ENCODE assay signal across 9 cellular contexts in the genomic region with DNA sequence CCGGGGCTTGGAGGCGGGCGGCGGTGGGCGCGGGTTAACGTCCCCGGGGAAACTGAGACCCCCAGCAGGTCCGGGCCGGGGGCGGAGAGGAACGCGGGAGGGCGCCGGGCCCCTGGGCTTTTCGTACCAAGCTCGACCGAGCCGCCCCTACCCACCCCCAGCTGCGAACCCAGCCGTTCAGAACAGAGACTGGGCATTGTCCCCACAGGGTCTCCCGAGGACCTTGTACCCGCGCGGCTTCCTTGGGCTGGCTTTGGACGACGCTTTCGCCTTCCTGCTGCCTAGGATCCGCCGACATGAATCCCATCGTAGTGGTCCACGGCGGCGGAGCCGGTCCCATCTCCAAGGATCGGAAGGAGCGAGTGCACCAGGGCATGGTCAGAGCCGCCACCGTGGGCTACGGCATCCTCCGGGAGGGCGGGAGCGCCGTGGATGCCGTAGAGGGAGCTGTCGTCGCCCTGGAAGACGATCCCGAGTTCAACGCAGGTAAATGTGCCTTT. TPM values are rescaled to one million over a fixed set of nuclear protein-coding genes. Genes with fewer than 3 reads are reported as not detected.
A peak's percentile ranks its signal among the peaks of the same experiment; 100 is the strongest.
DNase-seq lines count a peak whose midpoint lies in the region; ATAC-seq and TF ChIP-seq lines count a peak whose summit lies in the region.
"Had no signal": no experiment of that assay in that cellular context is flagged by ENCODE, and none has a peak within 500 bp of the region (broad histone marks: within the 10 kb centered on the region; RNA-seq: fewer than 3 reads in every experiment).

No MANE protein-coding gene starts in this region.

- TF ChIP-seq RAD21 in liver (IDR thresholded peaks at IDR 0.05): no peak

- H3K27ac ChIP-seq in PC-3 (ENCODE audit: low read length) (no peak overlapping the region), liver (ENCODE audit: low read depth in 1 of 2, low read length in 2 of 2) (no peak overlapping the region), subcutaneous abdominal adipose tissue (ENCODE audit: low read depth, low read length) (no peak overlapping the region)

- no peaks in the 10 kb centered on the region for H3F3A ChIP-seq in PC-3 (ENCODE audit: low read length, unreplicated experiment)

- intact Hi-C loops in PC-3 (cut with micrococcal nuclease): no loop called here

- BruUV-seq in PC-3 (replicated peaks; lab: Mats Ljungman, UMichigan): no TSS peak

- no peak for DNase-seq in AG04449 (ENCODE audit: low read depth, low spot score)
- DNase-seq in PC-3: peak; percentile 59
- DNase-seq in cerebellar cortex (ENCODE audit: low spot score): peak; percentile 66
- no peak for DNase-seq in NCI-H1694 (lab: John Stamatoyannopoulos, UW)

- H3K9me2 ChIP-seq in PC-3 (replicated peaks; ENCODE audit: low read length): no peaks in the 10 kb centered on the region

- ATAC-seq in GM18873 (IDR thresholded peaks at IDR 0.05; ENCODE audit: low FRiP score, unreplicated experiment) (peak; percentile 6), PC-3 (peak; percentile 72), GM21528 (IDR thresholded peaks at IDR 0.05; ENCODE audit: low FRiP score, unreplicated experiment) (no peak)

- H3K9me3 ChIP-seq in PC-3 (ENCODE audit: low read length) (no peaks in the 10 kb centered on the region), liver (ENCODE audit: control insufficient read depth in 4 of 4, low read length in 3 of 4) (no peaks in the 10 kb centered on the region), subcutaneous abdominal adipose tissue (ENCODE audit: control insufficient read depth in 5 of 5, low read length in 5 of 5) (no peaks in the 10 kb centered on the region)

- POLR2A ChIA-PET in AG04449 (lab: Yijun Ruan, JAX): no interaction called here
- POLR2A ChIA-PET in PC-3 (lab: Charles Lee; ENCODE audit: unreplicated experiment): no interaction called here

- H3K79me2 ChIP-seq in PC-3 (ENCODE audit: low read length): no peaks in the 10 kb centered on the region

- peak overlapping the region; percentile 91 for H2AFZ ChIP-seq in PC-3 (ENCODE audit: low read length)

- WGBS in liver: 2% methylated on average over 50 of the region's 50 CpGs

- H3K4me1 ChIP-seq in PC-3 (ENCODE audit: insufficient read depth, low read length) (peaks cover 7% of the 10 kb centered on the region), liver (ENCODE audit: control insufficient read depth in 4 of 4, insufficient read depth in 4 of 4, low read length in 3 of 4) (peaks cover 0 to 20% (median 8%) of the 10 kb centered on the region in 4 donors), subcutaneous abdominal adipose tissue (ENCODE audit: control insufficient read depth in 5 of 5, insufficient read depth in 5 of 5, low read length in 5 of 5) (peaks cover 0 to 32% (median 16%) of the 10 kb centered on the region in 5 donors)

- TF ChIP-seq CTCF in AG04449 (IDR thresholded peaks at IDR 0.05; ENCODE audit: insufficient read depth, low read length, missing control alignments) (no peak), PC-3 (conservative IDR thresholded peaks at IDR 0.05; ENCODE audit: low read depth, low read length) (0 out of 2 replicates have a peak, but pooled peaks have one; percentile 10), liver (IDR thresholded peaks at IDR 0.05; ENCODE audit: low read depth, low read length, missing input control) (no peak)

- H3K27me3 ChIP-seq in PC-3 (ENCODE audit: low read length) (peaks cover 16% of the 10 kb centered on the region; the same call in 1 of the 2 replicates), liver (ENCODE audit: control insufficient read depth in 4 of 4, insufficient read depth in 4 of 4, low read length in 3 of 4) (no peaks in the 10 kb centered on the region), subcutaneous abdominal adipose tissue (ENCODE audit: control insufficient read depth in 5 of 5, insufficient read depth in 4 of 5, low read length in 5 of 5) (peaks cover 0 to 3% (median 0%) of the 10 kb centered on the region in 5 donors)

- no peaks in the 10 kb centered on the region for H4K20me1 ChIP-seq in PC-3 (ENCODE audit: low read length)

- H3K4me3 ChIP-seq in AG04449 (ENCODE audit: low read depth, low read length) (peak overlapping the region; percentile 63), PC-3 (ENCODE audit: low read length) (peak overlapping the region; percentile 83), liver (ENCODE audit: low read depth in 1 of 3, low read length in 3 of 3) (peak overlapping the region; percentile 72 to 82 (median 76)), subcutaneous abdominal adipose tissue (ENCODE audit: low read depth in 1 of 5, low read length in 5 of 5) (peak overlapping the region; percentile 52 to 81 (median 77))

- H3K36me3 ChIP-seq in PC-3 (ENCODE audit: low read depth, low read length) (no peaks in the 10 kb centered on the region), liver (ENCODE audit: control insufficient read depth in 4 of 4, insufficient read depth in 3 of 4, low read depth in 1 of 4, low read length in 3 of 4) (no peaks in the 10 kb centered on the region), subcutaneous abdominal adipose tissue (ENCODE audit: control insufficient read depth in 5 of 5, insufficient read depth in 5 of 5, low read length in 5 of 5) (no peaks in the 10 kb centered on the region)

- CTCF ChIA-PET in AG04449 (lab: Yijun Ruan, JAX) (interaction anchor here (0.6 to 5.0 kb wide), 7 partner anchors 15 to 166 kb away, joined by 3 to 58 read pairs (median 4); no protein-coding TSS in a partner anchor), PC-3 (lab: Charles Lee) (interaction anchor here (0.5 to 1.3 kb wide), 4 partner anchors 16 to 121 kb away, joined by 3 to 5 read pairs (median 4); no protein-coding TSS in a partner anchor)

- H3K9ac ChIP-seq in PC-3 (ENCODE audit: low read length): peak overlapping the region; percentile 49
- H3K9ac ChIP-seq in liver (ENCODE audit: low read depth in 1 of 2, low read length in 2 of 2): peak overlapping the region in 1 of 2 donors; percentile 49
- peak overlapping the region in 4 of 5 donors; percentile 52 to 83 (median 74) for H3K9ac ChIP-seq in subcutaneous abdominal adipose tissue (ENCODE audit: low read length in 5 of 5)

- H3K4me2 ChIP-seq in PC-3 (ENCODE audit: low read length): peak overlapping the region; percentile 99

TF ChIP-seq in liver, 16 proteins besides CTCF, POLR2A, EP300 and RAD21:
- TF ChIP-seq EGR1 (IDR thresholded peaks at IDR 0.05; ENCODE audit: low read depth in 2 of 2): no peak
- no peak for TF ChIP-seq GABPA (IDR thresholded peaks at IDR 0.05 in 1 of 2, conservative IDR thresholded peaks at IDR 0.05 in 1 of 2)
- no peak for TF ChIP-seq HNF4G (IDR thresholded peaks at IDR 0.05)
- no peak for TF ChIP-seq RXRA (IDR thresholded peaks at IDR 0.05)
- no peak for TF ChIP-seq FOXA2 (IDR thresholded peaks at IDR 0.05)
- no peak for TF ChIP-seq SP1 (IDR thresholded peaks at IDR 0.05)
- TF ChIP-seq, protein P1, sequence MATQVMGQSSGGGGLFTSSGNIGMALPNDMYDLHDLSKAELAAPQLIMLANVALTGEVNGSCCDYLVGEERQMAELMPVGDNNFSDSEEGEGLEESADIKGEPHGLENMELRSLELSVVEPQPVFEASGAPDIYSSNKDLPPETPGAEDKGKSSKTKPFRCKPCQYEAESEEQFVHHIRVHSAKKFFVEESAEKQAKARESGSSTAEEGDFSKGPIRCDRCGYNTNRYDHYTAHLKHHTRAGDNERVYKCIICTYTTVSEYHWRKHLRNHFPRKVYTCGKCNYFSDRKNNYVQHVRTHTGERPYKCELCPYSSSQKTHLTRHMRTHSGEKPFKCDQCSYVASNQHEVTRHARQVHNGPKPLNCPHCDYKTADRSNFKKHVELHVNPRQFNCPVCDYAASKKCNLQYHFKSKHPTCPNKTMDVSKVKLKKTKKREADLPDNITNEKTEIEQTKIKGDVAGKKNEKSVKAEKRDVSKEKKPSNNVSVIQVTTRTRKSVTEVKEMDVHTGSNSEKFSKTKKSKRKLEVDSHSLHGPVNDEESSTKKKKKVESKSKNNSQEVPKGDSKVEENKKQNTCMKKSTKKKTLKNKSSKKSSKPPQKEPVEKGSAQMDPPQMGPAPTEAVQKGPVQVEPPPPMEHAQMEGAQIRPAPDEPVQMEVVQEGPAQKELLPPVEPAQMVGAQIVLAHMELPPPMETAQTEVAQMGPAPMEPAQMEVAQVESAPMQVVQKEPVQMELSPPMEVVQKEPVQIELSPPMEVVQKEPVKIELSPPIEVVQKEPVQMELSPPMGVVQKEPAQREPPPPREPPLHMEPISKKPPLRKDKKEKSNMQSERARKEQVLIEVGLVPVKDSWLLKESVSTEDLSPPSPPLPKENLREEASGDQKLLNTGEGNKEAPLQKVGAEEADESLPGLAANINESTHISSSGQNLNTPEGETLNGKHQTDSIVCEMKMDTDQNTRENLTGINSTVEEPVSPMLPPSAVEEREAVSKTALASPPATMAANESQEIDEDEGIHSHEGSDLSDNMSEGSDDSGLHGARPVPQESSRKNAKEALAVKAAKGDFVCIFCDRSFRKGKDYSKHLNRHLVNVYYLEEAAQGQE (IDR thresholded peaks at IDR 0.05): no peak
- TF ChIP-seq FOXA1 (IDR thresholded peaks at IDR 0.05): no peak
- no peak for TF ChIP-seq NR2F2 (IDR thresholded peaks at IDR 0.05)

RNA-seq across cellular contexts. Expression of a gene that starts 0.5 kb away (rescaled TPM):
- total RNA-seq in PC-3 (2014; rRNA removed) (26.6 and 49.8 TPM in 2 replicates), liver (10 to 100 TPM in 1 of 2 donors, 1 to 10 TPM in 1; 3.7 to 15.2 TPM)
- polyA plus RNA-seq in liver: 10 to 100 TPM in 1 of 2 donors, 1 to 10 TPM in 1; 4.4 to 11.9 TPM

RNA-seq across cellular contexts. Expression of a gene that starts 38.9 kb away (rescaled TPM):
- total RNA-seq in PC-3 (2014; rRNA removed) (not detected in 2 replicates), liver (not detected)
- polyA plus RNA-seq in liver: not detected
- total RNA-seq: renal cortical epithelial cell had no signal

Comparison
In these comparisons a context has a peak if more than half of its experiments do, and no peak if none do; other contexts are left out.
1. DNase-seq: peak in PC-3 (single experiment) and cerebellar cortex (single experiment); none in AG04449 (single experiment) and NCI-H1694 (single experiment).
2. Peak in every context shown above with its lines, with median percentiles within 50 percentile points of each other: H3K4me3 ChIP-seq.